Comparison of ENCODE assay signal across 15 cellular contexts in genomic region chr19:45391346-45391745, GRCh38. TPM values are rescaled to one million over a fixed set of nuclear protein-coding genes. Genes with fewer than 3 reads are reported as not detected.
A peak's percentile ranks its signal among the peaks of the same experiment; 100 is the strongest.
DNase-seq lines count a peak whose midpoint lies in the region; ATAC-seq, FAIRE-seq and TF ChIP-seq lines count a peak whose summit lies in the region.
"Had no signal": no experiment of that assay in that cellular context is flagged by ENCODE, and none has a peak within 500 bp of the region (broad histone marks: within the 10 kb centered on the region; RNA-seq: fewer than 3 reads in every experiment).

No MANE protein-coding gene starts in this region.

- no peak for TF ChIP-seq CTCF in choroid plexus epithelial cell (conservative IDR thresholded peaks at IDR 0.05; ENCODE audit: low read depth, low read length)

- intact Hi-C loops in head of caudate nucleus (cut with DNase I): no loop called here

- ATAC-seq in GM19397 (IDR thresholded peaks at IDR 0.05; ENCODE audit: unreplicated experiment): no peak
- ATAC-seq: activated T-helper 17 cell treated with anti-CD3 and anti-CD28 coated beads, Interleukin-2, amount 50 U/mL, for 72 hours; CD8-positive, alpha-beta T cell had no signal

- H3K4me3 ChIP-seq in choroid plexus epithelial cell (ENCODE audit: low read depth, low read length): no peak overlapping the region

- TF ChIP-seq POLR2A in GM12892 (IDR thresholded peaks at IDR 0.05; ENCODE audit: low read depth, low read length): no peak

- FAIRE-seq in GM12892 (lab: Jason Lieb, UNC): peak; percentile 61
- FAIRE-seq: frontal cortex had no signal

- peak; percentile 46 for DNase-seq in AG08396 (ENCODE audit: low spot score)
- peak; percentile 27 for DNase-seq in GM12892 (ENCODE audit: insufficient read length)
- DNase-seq in NCI-H2227 treated with DMSO at 0.1 percent for 48 hours (lab: John Stamatoyannopoulos, UW): peak; percentile 12
- DNase-seq in choroid plexus epithelial cell (ENCODE audit: low read depth): peak; percentile 44
- DNase-seq in activated gamma-delta T cell treated with Interleukin-2 at 50 U/mL for 16 hours: no peak
- no peak for DNase-seq in NCI-H1436 treated with DMSO at 0.1 percent for 48 hours (lab: John Stamatoyannopoulos, UW)
- DNase-seq in head of caudate nucleus: no peak
- DNase-seq: activated CD4-positive, CD25-positive, alpha-beta regulatory T cell; CD8-positive, alpha-beta T cell; cerebellar nuclear complex; KG1; stimulated activated CD4-positive, alpha-beta T cell treated with anti-CD3 and anti-CD28 coated beads, Interleukin-4, amount 100 ng/mL, for 1 hour had no signal

RNA-seq across cellular contexts. Expression of gene PPP1R13L, which starts 13.5 kb away (rescaled TPM):
- 4.6 TPM for polyA plus RNA-seq in GM12892 (2012; ENCODE audit: missing spikeins)

RNA-seq across cellular contexts. Expression of gene POLR1G, which starts 15.1 kb away (rescaled TPM):
- 4.4 TPM for polyA plus RNA-seq in GM12892 (2012; ENCODE audit: missing spikeins)

RNA-seq across cellular contexts. Expression of gene ERCC2, which starts 21.0 kb away (rescaled TPM):
- 12.0 TPM for polyA plus RNA-seq in GM12892 (2012; ENCODE audit: missing spikeins)

RNA-seq across cellular contexts. Expression of gene ERCC1, which starts 32.4 kb away (rescaled TPM):
- 39.3 TPM for polyA plus RNA-seq in GM12892 (2012; ENCODE audit: missing spikeins)

RNA-seq across cellular contexts. Expression of gene KLC3, which starts 50.8 kb away (rescaled TPM):
- polyA plus RNA-seq in GM12892 (2012; ENCODE audit: missing spikeins): not detected

Comparison
In these comparisons a context has a peak if more than half of its experiments do, and no peak if none do; other contexts are left out.
1. DNase-seq: peak in AG08396 (single experiment), GM12892 (single experiment), NCI-H2227 treated with DMSO at 0.1 percent for 48 hours (single experiment) and choroid plexus epithelial cell (single experiment); none in activated gamma-delta T cell treated with Interleukin-2 at 50 U/mL for 16 hours (single experiment), NCI-H1436 treated with DMSO at 0.1 percent for 48 hours (single experiment) and head of caudate nucleus (0 of 42).